18 cellular contexts compared by ENCODE assay signal in genomic region chr3:194714564-194714963, GRCh38. TPM values are rescaled to one million over a fixed set of nuclear protein-coding genes. Genes with fewer than 3 reads are reported as not detected.
A peak's percentile ranks its signal among the peaks of the same experiment; 100 is the strongest.
DNase-seq lines count a peak whose midpoint lies in the region; ATAC-seq and TF ChIP-seq lines count a peak whose summit lies in the region.
"Had no signal": no experiment of that assay in that cellular context is flagged by ENCODE, and none has a peak within 500 bp of the region (broad histone marks: within the 10 kb centered on the region; RNA-seq: fewer than 3 reads in every experiment).

No MANE protein-coding gene starts in this region.

- peak overlapping the region; percentile 55 for H3K4me2 ChIP-seq in PC-9

- no peaks in the 10 kb centered on the region for H3K9me3 Mint-ChIP-seq in CD8-positive, alpha-beta memory T cell
- no peaks in the 10 kb centered on the region for H3K9me3 Mint-ChIP-seq in effector memory CD8-positive, alpha-beta T cell
- H3K9me3 Mint-ChIP-seq in osteocyte (ENCODE audit: unreplicated experiment) = peaks cover 4% of the 10 kb centered on the region
- H3K9me3 Mint-ChIP-seq in activated T-helper 17 cell treated with anti-CD3 and anti-CD28 coated beads, Interleukin-2, amount 50 U/mL, for 72 hours = no peaks in the 10 kb centered on the region

- no peaks in the 10 kb centered on the region for H4K20me1 ChIP-seq in PC-9 (ENCODE audit: insufficient read depth)

- peaks cover 2 to 7% of the 10 kb centered on the region in 2 donors for H3K27me3 Mint-ChIP-seq in CD8-positive, alpha-beta memory T cell
- H3K27me3 Mint-ChIP-seq in effector memory CD8-positive, alpha-beta T cell = no peaks in the 10 kb centered on the region
- H3K27me3 Mint-ChIP-seq in osteocyte (ENCODE audit: unreplicated experiment) = no peaks in the 10 kb centered on the region
- no peaks in the 10 kb centered on the region for H3K27me3 Mint-ChIP-seq in activated T-helper 17 cell treated with anti-CD3 and anti-CD28 coated beads, Interleukin-2, amount 50 U/mL, for 72 hours

- intact Hi-C loops in PC-9 (cut with micrococcal nuclease; ENCODE audit: unreplicated experiment) (no loop called here), A673 (cut with micrococcal nuclease; ENCODE audit: unreplicated experiment) (no loop called here)

- H3K27ac ChIP-seq in CD8-positive, alpha-beta memory T cell (ENCODE audit: low read depth, low read length) = no peak overlapping the region
- H3K27ac ChIP-seq in PC-9 (peak overlapping the region; percentile 97), A673 (ENCODE audit: low read depth, low read length, poor library complexity, severe bottlenecking) (no peak overlapping the region)
- H3K27ac ChIP-seq: SK-N-MC had no signal

- POLR2A ChIA-PET in CD8-positive, alpha-beta memory T cell (lab: Charles Lee) = interaction anchor here (1.5 kb wide), 1 partner anchor 27 kb away, joined by 5 read pairs; no protein-coding TSS in a partner anchor
- POLR2A ChIA-PET in PC-9 (lab: Charles Lee; ENCODE audit: unreplicated experiment) (no interaction called here), A673 (lab: Charles Lee; ENCODE audit: low non-redundant PET) (no interaction called here)

- no peaks in the 10 kb centered on the region for H3K79me2 ChIP-seq in PC-9 (ENCODE audit: low read depth)

- H2AFZ ChIP-seq in PC-9 = no peak overlapping the region

- no peaks in the 10 kb centered on the region for H3K4me1 ChIP-seq in CD8-positive, alpha-beta memory T cell (ENCODE audit: insufficient read depth, low read length)
- H3K4me1 ChIP-seq in PC-9 (replicated peaks; ENCODE audit: insufficient read depth) (peaks cover 48% of the 10 kb centered on the region), A673 (ENCODE audit: insufficient read depth, low read length, poor library complexity, severe bottlenecking) (no peaks in the 10 kb centered on the region)

- DNase-seq in CD8-positive, alpha-beta memory T cell = no peak
- DNase-seq in PC-9 (no peak), osteocyte (ENCODE audit: extremely low spot score, unreplicated experiment) (no peak), A673 (ENCODE audit: low spot score) (no peak), NCI-H774 (lab: John Stamatoyannopoulos, UW) (no peak)
- DNase-seq in effector memory CD8-positive, alpha-beta T cell = no peak
- DNase-seq: ACHN, AML-193, DMS53, H7, Karpas-422, MG63, NCI-H1092 treated with DMSO at 0.1 percent for 48 hours, NCI-H1694, NCI-H526 treated with DMSO at 0.1 percent for 48 hours had no signal

- CTCF ChIA-PET in CD8-positive, alpha-beta memory T cell (lab: Charles Lee) = no interaction called here
- CTCF ChIA-PET in PC-9 (lab: Charles Lee) = interaction anchor here (0.6 kb wide), 2 partner anchors 16 to 373 kb away, joined by 3 read pairs; no protein-coding TSS in a partner anchor
- CTCF ChIA-PET in A673 (lab: Charles Lee) = no interaction called here

- H3K4me3 Mint-ChIP-seq in CD8-positive, alpha-beta memory T cell = peak overlapping the region in 3 of 7 donors; percentile 14 to 71 (median 52)
- H3K4me3 Mint-ChIP-seq in effector memory CD8-positive, alpha-beta T cell = peak overlapping the region in 1 of 2 donors; percentile 43
- H3K4me3 Mint-ChIP-seq in osteocyte (ENCODE audit: unreplicated experiment) = no peak overlapping the region
- H3K4me3 Mint-ChIP-seq in activated T-helper 17 cell treated with anti-CD3 and anti-CD28 coated beads, Interleukin-2, amount 50 U/mL, for 72 hours = no peak overlapping the region
- H3K4me3 Mint-ChIP-seq: CD14-positive monocyte had no signal

- no peaks in the 10 kb centered on the region for H3K27me3 ChIP-seq in CD8-positive, alpha-beta memory T cell (ENCODE audit: insufficient read depth, low read length, poor library complexity, severe bottlenecking)
- H3K27me3 ChIP-seq in PC-9 (ENCODE audit: insufficient read depth, low read depth) (no peaks in the 10 kb centered on the region), A673 (replicated peaks; ENCODE audit: insufficient read depth, low read depth, low read length, poor library complexity) (no peaks in the 10 kb centered on the region)
- H3K27me3 ChIP-seq: MG63 had no signal

- H3K36me3 ChIP-seq in CD8-positive, alpha-beta memory T cell (ENCODE audit: insufficient read depth, low read length) = no peaks in the 10 kb centered on the region
- H3K36me3 ChIP-seq in PC-9 (ENCODE audit: low read depth) (no peaks in the 10 kb centered on the region), A673 (ENCODE audit: insufficient read depth, low read length, poor library complexity, severe bottlenecking) (no peaks in the 10 kb centered on the region)
- H3K36me3 ChIP-seq: MG63 had no signal

- peak overlapping the region; percentile 61 to 99 (median 91) for H3K27ac Mint-ChIP-seq in CD8-positive, alpha-beta memory T cell
- H3K27ac Mint-ChIP-seq in effector memory CD8-positive, alpha-beta T cell = peak overlapping the region; percentile 91 to 94
- H3K27ac Mint-ChIP-seq in osteocyte (ENCODE audit: unreplicated experiment) = peak overlapping the region; percentile 73
- H3K27ac Mint-ChIP-seq in activated T-helper 17 cell treated with anti-CD3 and anti-CD28 coated beads, Interleukin-2, amount 50 U/mL, for 72 hours = no peak overlapping the region

- no peak overlapping the region for H3K4me3 ChIP-seq in CD8-positive, alpha-beta memory T cell (ENCODE audit: low read length)
- H3K4me3 ChIP-seq in PC-9 = no peak overlapping the region; the same call in 1 of the 2 replicates
- no peak overlapping the region for H3K4me3 ChIP-seq in A673 (ENCODE audit: low read depth, low read length, poor library complexity, severe bottlenecking)
- H3K4me3 ChIP-seq: MG63, SK-N-MC had no signal

- ATAC-seq in effector memory CD8-positive, alpha-beta T cell (replicated peaks) = no peak
- ATAC-seq in activated T-helper 17 cell treated with anti-CD3 and anti-CD28 coated beads, Interleukin-2, amount 50 U/mL, for 72 hours (replicated peaks) = no peak

- H3K4me1 Mint-ChIP-seq in CD8-positive, alpha-beta memory T cell = peaks cover 12 to 19% (median 12%) of the 10 kb centered on the region in 3 donors
- H3K4me1 Mint-ChIP-seq in effector memory CD8-positive, alpha-beta T cell (ENCODE audit: low read depth in 2 of 2) = peaks cover 9 to 16% of the 10 kb centered on the region in 2 donors
- H3K4me1 Mint-ChIP-seq in osteocyte (ENCODE audit: unreplicated experiment) = peaks cover 44% of the 10 kb centered on the region
- peaks cover 4% of the 10 kb centered on the region for H3K4me1 Mint-ChIP-seq in activated T-helper 17 cell treated with anti-CD3 and anti-CD28 coated beads, Interleukin-2, amount 50 U/mL, for 72 hours

- peaks cover 49% of the 10 kb centered on the region for H3F3A ChIP-seq in PC-9 (ENCODE audit: insufficient read depth, low read depth)

- TF ChIP-seq CTCF in PC-9 (conservative IDR thresholded peaks at IDR 0.05) (no peak), osteocyte (IDR thresholded peaks at IDR 0.05) (no peak), A673 (conservative IDR thresholded peaks at IDR 0.05; ENCODE audit: low read depth, low read length) (no peak)

- BruUV-seq in PC-9 (replicated peaks; lab: Mats Ljungman, UMichigan) (no TSS peak), A673 (replicated peaks; lab: Mats Ljungman, UMichigan) (no TSS peak)

- no peaks in the 10 kb centered on the region for H3K9me2 ChIP-seq in PC-9 (ENCODE audit: insufficient read depth)

- no peaks in the 10 kb centered on the region for H3K9me3 ChIP-seq in CD8-positive, alpha-beta memory T cell (ENCODE audit: low read length)
- H3K9me3 ChIP-seq in PC-9 (ENCODE audit: insufficient read depth, low read depth) = no peaks in the 10 kb centered on the region
- no peaks in the 10 kb centered on the region for H3K9me3 ChIP-seq in A673 (ENCODE audit: low read depth, low read length, poor library complexity, severe bottlenecking)
- H3K9me3 ChIP-seq: MG63 had no signal

- no peaks in the 10 kb centered on the region for H3K36me3 Mint-ChIP-seq in CD8-positive, alpha-beta memory T cell
- H3K36me3 Mint-ChIP-seq in effector memory CD8-positive, alpha-beta T cell (ENCODE audit: insufficient read depth) = no peaks in the 10 kb centered on the region
- no peaks in the 10 kb centered on the region for H3K36me3 Mint-ChIP-seq in osteocyte (ENCODE audit: unreplicated experiment)
- no peaks in the 10 kb centered on the region for H3K36me3 Mint-ChIP-seq in activated T-helper 17 cell treated with anti-CD3 and anti-CD28 coated beads, Interleukin-2, amount 50 U/mL, for 72 hours (ENCODE audit: low read depth)
- H3K36me3 Mint-ChIP-seq: CD14-positive monocyte had no signal

RNA-seq across cellular contexts. Expression of gene FAM43A, which starts 28.9 kb away (rescaled TPM):
- 10 to 100 TPM; 14.5 to 14.9 TPM for total RNA-seq in CD8-positive, alpha-beta memory T cell
- 19.6 TPM for polyA plus RNA-seq in CD8-positive, alpha-beta memory T cell
- total RNA-seq in PC-9 (2021) (8.8 and 12.8 TPM in 2 replicates), osteocyte (38.2 and 38.6 TPM in 2 replicates), A673 (2021) (29.7 and 38.7 TPM in 2 replicates)
- 10 to 100 TPM in 1 of 2 donors, 1 to 10 TPM in 1; 7.1 to 32.6 TPM for total RNA-seq in activated T-helper 17 cell treated with anti-CD3 and anti-CD28 coated beads, Interleukin-2, amount 50 U/mL, for 72 hours

RNA-seq across cellular contexts. Expression of gene LSG1, which starts 42.6 kb away (rescaled TPM):
- 10 to 100 TPM; 65.2 to 68.8 TPM for total RNA-seq in CD8-positive, alpha-beta memory T cell
- 39.3 TPM for polyA plus RNA-seq in CD8-positive, alpha-beta memory T cell
- 59.2 and 71.8 TPM in 2 replicates for total RNA-seq in PC-9 (2021)
- 29.7 and 33.3 TPM in 2 replicates for total RNA-seq in osteocyte
- total RNA-seq in activated T-helper 17 cell treated with anti-CD3 and anti-CD28 coated beads, Interleukin-2, amount 50 U/mL, for 72 hours = 10 to 100 TPM; 37.9 to 46.9 TPM
- 64.0 and 81.3 TPM in 2 replicates for total RNA-seq in A673 (2021)
